8 cellular contexts compared by ENCODE assay signal in the genomic region with DNA sequence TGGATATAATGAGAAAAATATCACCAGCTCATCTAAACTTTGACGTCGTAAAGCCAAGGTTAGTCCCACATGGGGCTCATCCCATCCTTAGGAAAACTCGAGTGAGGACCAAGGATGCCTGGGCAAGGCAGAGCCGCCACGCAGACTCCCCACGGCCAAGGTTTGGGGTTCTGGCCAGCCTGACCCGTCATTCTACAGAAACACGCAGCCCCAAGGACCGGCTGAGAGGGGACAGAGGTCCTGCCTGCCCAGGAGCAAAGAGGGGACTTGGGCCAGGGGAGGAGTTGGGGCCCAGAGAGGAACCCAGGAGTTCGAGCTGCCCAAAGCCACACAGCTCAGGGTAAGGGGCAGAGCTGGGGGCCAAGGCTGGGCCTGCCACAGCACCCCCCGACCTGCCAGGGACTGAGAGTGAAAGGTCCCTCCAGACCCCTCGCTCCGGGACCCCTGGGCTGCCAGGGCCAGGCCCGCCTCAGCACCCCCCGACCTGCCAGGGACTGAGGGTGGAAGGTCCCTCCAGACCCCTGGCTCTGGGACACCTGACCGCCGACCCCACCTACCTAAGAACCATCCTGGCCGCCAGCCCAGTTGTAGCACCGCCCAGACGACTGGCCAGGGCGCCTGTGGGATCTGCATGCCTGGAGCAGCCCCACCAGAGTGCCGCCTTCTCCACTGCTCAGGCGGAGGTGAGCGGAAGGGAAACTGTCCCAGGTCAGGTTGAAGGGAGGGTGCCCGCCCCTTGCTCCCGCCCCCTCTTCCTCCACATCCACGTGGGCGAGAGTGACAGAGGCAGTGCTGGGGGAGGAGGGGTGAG. TPM values are rescaled to one million over a fixed set of nuclear protein-coding genes. Genes with fewer than 3 reads are reported as not detected.
DNase-seq lines count a peak whose midpoint lies in the region; ATAC-seq and TF ChIP-seq lines count a peak whose summit lies in the region.

Gene PDCD1 (minus strand): TSS at position 689 of the 811 bp plus-strand sequence. CDS start 56 bp downstream, at position 633.

- peaks cover 20% of the 10 kb centered on the region for H3K27me3 ChIP-seq in left ventricle myocardium inferior (ENCODE audit: low read depth)

- intact Hi-C loops in left ventricle myocardium inferior (cut with micrococcal nuclease) = no loop called here

- H3K9me3 ChIP-seq in left ventricle myocardium inferior (replicated peaks) = no peaks in the 10 kb centered on the region

- no peaks in the 10 kb centered on the region for H3K36me3 ChIP-seq in left ventricle myocardium inferior

- peak; percentile 84 for DNase-seq in GM13976 (ENCODE audit: low spot score)
- DNase-seq in activated T-cell treated with anti-CD3 and anti-CD28 coated beads for 48 hours (ENCODE audit: low read depth) = peak; percentile 67
- DNase-seq in left ventricle myocardium inferior = peak; percentile 25
- DNase-seq in stimulated activated CD4-positive, alpha-beta T cell treated with anti-CD3 and anti-CD28 coated beads, Interleukin-2, amount 100 ng/mL, for 4 hours (ENCODE audit: low read depth) = peak; percentile 86
- no peak for DNase-seq in hepatic stellate cell (ENCODE audit: low spot score)
- no peak for DNase-seq in AG20443 (ENCODE audit: low spot score)
- no peak for DNase-seq in ecto neural progenitor cell (ENCODE audit: low spot score)

- peak; percentile 40 for ATAC-seq in HG03175 (IDR thresholded peaks at IDR 0.05; ENCODE audit: unreplicated experiment)

- TF ChIP-seq CTCF in GM13976 (IDR thresholded peaks at IDR 0.05; ENCODE audit: borderline replicate concordance, control extremely low read depth, extremely low read depth, insufficient read depth, missing control alignments) (no peak), left ventricle myocardium inferior (IDR thresholded peaks at IDR 0.05; ENCODE audit: borderline replicate concordance) (no peak)

- H3K27ac ChIP-seq in left ventricle myocardium inferior (replicated peaks) = peak within 1 kb of the TSS; percentile 88

- peak within 1 kb of the TSS; percentile 54 for H3K4me3 ChIP-seq in left ventricle myocardium inferior

- in situ Hi-C loops in GM13976 (cut with MboI; ENCODE audit: low sequenced_read_pairs, unreplicated experiment) = no loop called here

- peaks cover 44% of the 10 kb centered on the region for H3K4me1 ChIP-seq in left ventricle myocardium inferior

RNA-seq across cellular contexts. Expression of gene PDCD1, which starts in this region (rescaled TPM):
- total RNA-seq in left ventricle myocardium inferior = 3.3 TPM

Comparison
In these comparisons a context has a peak if more than half of its experiments do, and no peak if none do; other contexts are left out.
1. DNase-seq: peak in GM13976 (single experiment), activated T-cell treated with anti-CD3 and anti-CD28 coated beads for 48 hours (single experiment), left ventricle myocardium inferior (single experiment) and stimulated activated CD4-positive, alpha-beta T cell treated with anti-CD3 and anti-CD28 coated beads, Interleukin-2, amount 100 ng/mL, for 4 hours (single experiment); none in hepatic stellate cell (single experiment), AG20443 (single experiment) and ecto neural progenitor cell (single experiment).